Comparison of ENCODE assay signal across 17 cellular contexts in genomic region chr20:61316351-61316750, GRCh38.
"Had no signal": no experiment of that assay in that cellular context is flagged by ENCODE, and none has a peak within 500 bp of the region (broad histone marks: within the 10 kb centered on the region; RNA-seq: fewer than 3 reads in every experiment).

No MANE protein-coding gene starts in this region.

- FAIRE-seq: endometrium, keratinocyte, small intestine, urothelium cell line had no signal

- H3K4me3 ChIP-seq: gastrocnemius medialis, lung, psoas muscle had no signal

- H3K4me1 ChIP-seq: gastrocnemius medialis, psoas muscle had no signal

- H3K36me3 ChIP-seq: gastrocnemius medialis, neutrophil had no signal

- DNase-seq: effector memory CD4-positive, alpha-beta T cell; gastrocnemius medialis; immature natural killer cell; left ventricle myocardium superior; mesenchymal stem cell; midbrain; naive B cell; psoas muscle; small intestine; stimulated activated CD4-positive, alpha-beta T cell treated with anti-CD3 and anti-CD28 coated beads, Interleukin-2, amount 100 ng/mL, for 48 hours; stimulated activated naive CD4-positive, alpha-beta T cell treated with Interleukin-2 at 50 U/mL for 16 hours; trophoblast cell had no signal

- H3K9me3 ChIP-seq: gastrocnemius medialis, neutrophil, psoas muscle had no signal

- H3K27me3 ChIP-seq: neutrophil had no signal

- H3K27ac ChIP-seq: gastrocnemius medialis, neutrophil, psoas muscle had no signal
